In the genomic region with DNA sequence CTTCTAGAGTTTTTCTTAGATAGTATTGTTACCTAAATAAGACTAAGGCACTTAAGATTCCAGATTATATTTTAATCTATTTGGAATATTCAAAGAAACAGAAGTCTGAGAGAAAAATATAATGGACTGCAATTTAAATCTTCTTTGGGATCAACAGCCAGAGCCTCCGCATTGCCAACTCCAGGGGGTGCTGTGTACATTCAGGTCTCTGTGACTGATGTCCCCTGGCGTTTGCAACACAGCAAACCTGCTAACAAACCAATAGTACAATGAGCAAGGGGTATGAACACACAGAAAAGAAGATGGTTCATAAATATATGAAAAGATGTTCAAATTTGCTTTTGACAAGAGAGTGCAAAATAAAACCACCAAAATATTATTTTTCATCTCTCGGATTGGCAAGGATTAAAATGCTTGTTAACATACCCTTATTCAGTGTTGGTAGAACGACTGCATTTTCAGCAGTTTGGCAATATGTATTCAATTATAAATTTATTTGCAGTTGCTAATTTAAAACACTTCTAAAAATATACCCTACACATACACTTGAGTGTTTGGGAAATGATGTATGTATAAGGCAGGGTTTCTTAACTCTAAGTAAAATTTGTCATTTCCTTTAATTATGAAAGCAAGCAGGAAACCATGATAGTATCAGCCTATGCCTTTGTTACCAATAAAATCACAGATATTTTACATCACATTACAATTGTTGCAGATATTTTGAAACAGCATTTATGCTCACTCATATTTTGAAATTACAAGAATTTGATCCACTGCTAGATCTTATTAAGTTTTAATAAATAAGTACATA, we compare ENCODE assay signal across 8 cellular contexts. TPM values are rescaled to one million over a fixed set of nuclear protein-coding genes. Genes with fewer than 3 reads are reported as not detected.
DNase-seq lines count a peak whose midpoint lies in the region; ATAC-seq, FAIRE-seq and TF ChIP-seq lines count a peak whose summit lies in the region.

No MANE protein-coding gene starts in this region.

- no peak overlapping the region for H3K4me3 ChIP-seq in NT2/D1 (ENCODE audit: insufficient read length, low read depth)

- H3K4me1 Mint-ChIP-seq in brain: peaks cover 8% of the 10 kb centered on the region

- peaks cover 0 to 6% (median under 1%) of the 10 kb centered on the region in 5 experiments for H3K9me3 Mint-ChIP-seq in brain

- H3K4me3 Mint-ChIP-seq in brain: no peak overlapping the region

- H3K27me3 ChIP-seq in NT2/D1 (ENCODE audit: insufficient read depth, insufficient read length): no peaks in the 10 kb centered on the region

- no peak overlapping the region for H3K9ac ChIP-seq in NT2/D1 (ENCODE audit: insufficient read length, low read depth)

- H3K9me3 ChIP-seq in NT2/D1 (ENCODE audit: insufficient read depth, low read length): no peaks in the 10 kb centered on the region; the same call in 1 of the 2 replicates

- DNase-seq in EL (peak; percentile 75), HUDEP-2 (lab: John Stamatoyannopoulos, UW; ENCODE audit: unreplicated experiment in 76 of 76) (peak in 47 of 76 experiments; percentile 3 to 60 (median 21)), NT2/D1 (ENCODE audit: low read depth, low spot score) (peak; percentile 76), 8988T (no peak)
- DNase-seq in stimulated activated CD4-positive, alpha-beta T cell treated with anti-CD3 and anti-CD28 coated beads, Interleukin-4, amount 100 ng/mL, for 24 hours: peak; percentile 19

- ATAC-seq in GM21423 (IDR thresholded peaks at IDR 0.05; ENCODE audit: unreplicated experiment): peak; percentile 82

- peak overlapping the region in 2 of 5 experiments; percentile 57 to 83 for H3K27ac Mint-ChIP-seq in brain

- TF ChIP-seq CTCF in brain (conservative IDR thresholded peaks at IDR 0.05): peak; percentile 85 to 86

- H3K4me1 ChIP-seq in NT2/D1 (ENCODE audit: insufficient read depth, insufficient read length): no peaks in the 10 kb centered on the region

- H3K36me3 ChIP-seq in NT2/D1 (ENCODE audit: insufficient read depth, insufficient read length, low read length): no peaks in the 10 kb centered on the region

- peak; percentile 90 for FAIRE-seq in islet of Langerhans (lab: Jason Lieb, UNC)

- H3K27me3 Mint-ChIP-seq in brain: peaks cover 10% of the 10 kb centered on the region

- H3K36me3 Mint-ChIP-seq in brain: no peaks in the 10 kb centered on the region

RNA-seq across cellular contexts. Expression of gene TM4SF1, which starts 16.1 kb away (rescaled TPM):
- polyA plus RNA-seq in brain (ENCODE audit: insufficient read depth, low read depth, low replicate concordance): 41.2 TPM
